Comparison of ENCODE assay signal across 11 cellular contexts in the genomic region with DNA sequence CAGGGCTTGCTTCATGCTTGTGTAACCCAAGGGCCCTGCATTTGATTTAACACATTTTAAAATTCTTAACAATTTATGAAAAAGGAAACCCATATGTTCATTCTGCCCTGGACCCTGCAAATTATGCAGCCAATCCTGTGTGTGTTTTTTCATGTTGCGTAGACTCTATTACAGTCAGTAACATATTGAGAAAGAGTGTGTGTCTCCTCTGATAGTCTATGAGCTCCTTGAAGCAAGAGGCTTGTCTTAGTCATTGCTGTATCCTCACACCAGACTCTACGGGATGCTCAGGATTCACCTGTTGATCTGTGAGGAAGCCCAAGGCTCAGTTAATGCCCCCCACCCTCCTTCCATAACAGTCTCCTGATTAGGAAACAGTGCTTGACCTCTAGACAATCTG.
DNase-seq lines count a peak whose midpoint lies in the region; ATAC-seq and TF ChIP-seq lines count a peak whose summit lies in the region.
"Had no signal": no experiment of that assay in that cellular context is flagged by ENCODE, and none has a peak within 500 bp of the region (broad histone marks: within the 10 kb centered on the region; RNA-seq: fewer than 3 reads in every experiment).

No MANE protein-coding gene starts in this region.

- H3K36me3 ChIP-seq in mucosa of descending colon (ENCODE audit: low read depth), result no peaks in the 10 kb centered on the region

- H3K4me1 ChIP-seq in mucosa of descending colon (ENCODE audit: low read depth), result peaks cover 5% of the 10 kb centered on the region

- DNase-seq in SIG-M5 (lab: John Stamatoyannopoulos, UW) (peak; percentile 6), mucosa of descending colon (no peak), HPDE6-E6E7 (ENCODE audit: extremely low spot score) (no peak), A172 (ENCODE audit: low spot score) (no peak), NCI-H1048 (lab: John Stamatoyannopoulos, UW) (no peak), NCI-H2029 (lab: John Stamatoyannopoulos, UW) (no peak)
- DNase-seq: DMS153, IMR-90, midbrain had no signal

- intact Hi-C loops in mucosa of descending colon (cut with DNase I, micrococcal nuclease), result no loop called here

- ATAC-seq in GM18498 (IDR thresholded peaks at IDR 0.05; ENCODE audit: unreplicated experiment) (peak; percentile 11), HG02852 (IDR thresholded peaks at IDR 0.05; ENCODE audit: unreplicated experiment) (peak; percentile 8), mucosa of descending colon (peak; percentile 3)

- no peak for TF ChIP-seq CTCF in mucosa of descending colon (IDR thresholded peaks at IDR 0.05)

- no peak overlapping the region for H3K4me3 ChIP-seq in mucosa of descending colon

- no peaks in the 10 kb centered on the region for H3K9me3 ChIP-seq in mucosa of descending colon
